In the genomic region with DNA sequence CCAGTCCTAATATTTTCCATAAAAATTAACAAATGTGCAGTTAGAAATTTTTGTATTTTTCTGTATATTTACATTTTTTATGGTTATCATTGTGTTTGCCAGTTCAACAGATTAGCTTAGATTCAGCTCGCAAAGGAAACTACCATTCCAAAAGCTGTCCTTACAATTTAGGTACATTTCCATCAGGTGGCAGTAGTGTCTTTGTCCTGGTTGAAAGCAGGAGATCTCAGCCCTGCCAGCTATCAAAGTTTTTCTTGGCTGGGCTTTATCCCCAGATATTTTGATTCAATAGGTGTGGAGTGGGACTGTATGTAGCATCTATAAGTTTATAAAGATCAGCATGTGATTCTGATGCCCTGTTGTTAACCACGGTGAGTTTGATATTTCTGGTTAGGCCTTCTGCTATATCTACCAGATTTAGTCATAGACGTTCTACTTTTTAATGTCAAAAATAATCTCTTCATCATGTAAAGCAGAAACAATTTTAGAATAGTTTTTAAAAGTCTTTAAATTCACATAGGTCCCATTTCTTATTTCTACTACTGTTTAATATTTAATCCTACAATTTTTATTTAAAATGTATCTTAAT, we compare ENCODE assay signal across 12 cellular contexts. TPM values are rescaled to one million over a fixed set of nuclear protein-coding genes. Genes with fewer than 3 reads are reported as not detected.
DNase-seq lines count a peak whose midpoint lies in the region; ATAC-seq and TF ChIP-seq lines count a peak whose summit lies in the region.
"Had no signal": no experiment of that assay in that cellular context is flagged by ENCODE, and none has a peak within 500 bp of the region (broad histone marks: within the 10 kb centered on the region; RNA-seq: fewer than 3 reads in every experiment).

No MANE protein-coding gene starts in this region.

- H3K36me3 ChIP-seq in OCI-LY7 (ENCODE audit: insufficient read depth, low read length), result no peaks in the 10 kb centered on the region
- no peaks in the 10 kb centered on the region for H3K36me3 ChIP-seq in hepatocyte (replicated peaks; ENCODE audit: insufficient read depth, low read depth)
- H3K36me3 ChIP-seq: ascending aorta had no signal

- H3K4me2 ChIP-seq in H9 (ENCODE audit: insufficient read depth, insufficient read length, low read length), result no peak overlapping the region
- no peak overlapping the region for H3K4me2 ChIP-seq in OCI-LY7 (ENCODE audit: low read length)
- H3K4me2 ChIP-seq in hepatocyte, result no peak overlapping the region

- no peak overlapping the region for H3K4ac ChIP-seq in H9 (ENCODE audit: low read depth, low read length)

- H3K23me2 ChIP-seq in H9 (ENCODE audit: insufficient read length, low read depth, low read length, poor library complexity, severe bottlenecking), result no peaks in the 10 kb centered on the region

- no peak overlapping the region for H2BK15ac ChIP-seq in H9 (ENCODE audit: low read depth, low read length)

- H4K8ac ChIP-seq in H9 (replicated peaks; ENCODE audit: insufficient read length, low read depth, low read length), result no peak overlapping the region

- CTCF ChIA-PET in OCI-LY7 (lab: Charles Lee; ENCODE audit: unreplicated experiment), result no interaction called here

- no peaks in the 10 kb centered on the region for H3K27me3 Mint-ChIP-seq in CD14-positive monocyte (ENCODE audit: low read depth in 3 of 3)
- H3K27me3 Mint-ChIP-seq in H9 (ENCODE audit: low read depth), result no peaks in the 10 kb centered on the region
- H3K27me3 Mint-ChIP-seq in T-helper 17 cell, result peaks cover 18% of the 10 kb centered on the region

- ATAC-seq in T-helper 17 cell (no peak), esophagus mucosa (no peak)

- no peaks in the 10 kb centered on the region for H3K9me2 ChIP-seq in OCI-LY7 (ENCODE audit: insufficient read depth, low read length)
- H3K9me2 ChIP-seq in hepatocyte (replicated peaks; ENCODE audit: insufficient read depth), result no peaks in the 10 kb centered on the region

- TF ChIP-seq CTCF in CD14-positive monocyte (IDR thresholded peaks at IDR 0.05), result peak; percentile 13
- TF ChIP-seq CTCF in H9 (conservative IDR thresholded peaks at IDR 0.05), result peak; percentile 81
- TF ChIP-seq CTCF in OCI-LY7 (conservative IDR thresholded peaks at IDR 0.05; ENCODE audit: low read length), result peak; percentile 62
- TF ChIP-seq CTCF in hepatocyte (IDR thresholded peaks at IDR 0.05; ENCODE audit: poor library complexity), result peak; percentile 43

- H3K56ac ChIP-seq in H9 (ENCODE audit: insufficient read length, low read depth, low read length), result no peak overlapping the region

- H3K4me3 Mint-ChIP-seq in CD14-positive monocyte, result no peak overlapping the region
- H3K4me3 Mint-ChIP-seq in H9, result no peak overlapping the region
- H3K4me3 Mint-ChIP-seq in T-helper 17 cell, result no peak overlapping the region

- H2BK5ac ChIP-seq in H9 (ENCODE audit: insufficient read length, low read length), result no peak overlapping the region

- no CpG with 5 or more reads among the region's 3 CpGs for WGBS in H9 (ENCODE audit: extremely low coverage, insufficient read length, low lambda C conversion rate)
- 79% methylated on average over 3 of the region's 3 CpGs for WGBS in hepatocyte (ENCODE audit: low lambda C conversion rate, missing lambda C conversion rate)

- H3K4me3 ChIP-seq in OCI-LY7 (ENCODE audit: low read depth, low read length, poor library complexity, severe bottlenecking) (no peak overlapping the region), hepatocyte (no peak overlapping the region)
- H3K4me3 ChIP-seq: ascending aorta had no signal

- no peak overlapping the region for H2BK20ac ChIP-seq in H9 (ENCODE audit: low read depth, low read length, poor library complexity, severe bottlenecking)

- H3K9me3 ChIP-seq in H9 (ENCODE audit: control insufficient read depth, low read depth, low read length), result no peaks in the 10 kb centered on the region
- no peaks in the 10 kb centered on the region for H3K9me3 ChIP-seq in OCI-LY7 (ENCODE audit: low read length)
- H3K9me3 ChIP-seq in hepatocyte (ENCODE audit: low read depth), result no peaks in the 10 kb centered on the region
- H3K9me3 ChIP-seq in T-helper 17 cell (ENCODE audit: control insufficient read depth, low read length, poor library complexity, severe bottlenecking), result no peaks in the 10 kb centered on the region
- H3K9me3 ChIP-seq: ascending aorta had no signal

- no peaks in the 10 kb centered on the region for H3K79me2 ChIP-seq in H9 (ENCODE audit: insufficient read depth, low read length)
- no peaks in the 10 kb centered on the region for H3K79me2 ChIP-seq in OCI-LY7 (ENCODE audit: insufficient read depth, low read depth, low read length)
- no peaks in the 10 kb centered on the region for H3K79me2 ChIP-seq in hepatocyte

- H3K36me3 Mint-ChIP-seq in CD14-positive monocyte (no peaks in the 10 kb centered on the region), H9 (ENCODE audit: insufficient read depth in 1 of 3, low read depth in 3 of 3) (no peaks in the 10 kb centered on the region), T-helper 17 cell (ENCODE audit: low read depth) (no peaks in the 10 kb centered on the region)

- no peak overlapping the region for H3K27ac ChIP-seq in H9 (ENCODE audit: insufficient read length, low read depth, low read length)
- no peak overlapping the region for H3K27ac ChIP-seq in OCI-LY7 (ENCODE audit: low read depth, low read length, poor library complexity, severe bottlenecking)
- H3K27ac ChIP-seq in hepatocyte, result no peak overlapping the region
- H3K27ac ChIP-seq: ascending aorta had no signal

- H3K18ac ChIP-seq in H9 (ENCODE audit: insufficient read length, low read depth, low read length), result no peak overlapping the region

- H3K23ac ChIP-seq in H9 (ENCODE audit: insufficient read length, low read depth, low read length), result no peak overlapping the region

- H3K4me1 ChIP-seq in H9 (ENCODE audit: insufficient read depth, low read length), result 0 out of 2 replicates have a peak, but pooled peaks cover 1% of the 10 kb centered on the region
- H3K4me1 ChIP-seq in OCI-LY7 (ENCODE audit: insufficient read depth, low read length, poor library complexity, severe bottlenecking), result no peaks in the 10 kb centered on the region
- H3K4me1 ChIP-seq in hepatocyte (ENCODE audit: insufficient read depth), result no peaks in the 10 kb centered on the region
- H3K4me1 ChIP-seq: ascending aorta had no signal

- H3K27ac Mint-ChIP-seq in CD14-positive monocyte (no peak overlapping the region), H9 (no peak overlapping the region), T-helper 17 cell (no peak overlapping the region)

- H3K9ac ChIP-seq in H9 (ENCODE audit: extremely low read depth, insufficient read length, low read length), result no peak overlapping the region

- H2BK120ac ChIP-seq in H9 (ENCODE audit: low read depth, low read length, poor library complexity, severe bottlenecking), result no peak overlapping the region

- H3K4me1 Mint-ChIP-seq in CD14-positive monocyte (peaks cover 13% of the 10 kb centered on the region), H9 (peaks cover 0 to 2% of the 10 kb centered on the region in 2 experiments; a peak in 1 of 4 replicates), T-helper 17 cell (no peaks in the 10 kb centered on the region)

- no TSS peak for BruUV-seq in OCI-LY7 (replicated peaks; lab: Mats Ljungman, UMichigan)

- H3T11ph ChIP-seq in H9 (ENCODE audit: low read length), result no peak overlapping the region

- no peak overlapping the region for H4K5ac ChIP-seq in H9 (ENCODE audit: insufficient read length, low read depth, low read length)

- H3K27me3 ChIP-seq in H9 (ENCODE audit: insufficient read depth, low read length), result no peaks in the 10 kb centered on the region
- H3K27me3 ChIP-seq in hepatocyte, result no peaks in the 10 kb centered on the region
- H3K27me3 ChIP-seq: ascending aorta had no signal

- H4K20me1 ChIP-seq in H9 (ENCODE audit: control insufficient read depth, insufficient read depth, insufficient read length) (no peaks in the 10 kb centered on the region), OCI-LY7 (ENCODE audit: insufficient read depth, low read length) (no peaks in the 10 kb centered on the region), hepatocyte (ENCODE audit: insufficient read depth, poor library complexity, severe bottlenecking) (no peaks in the 10 kb centered on the region)

- no peak overlapping the region for H3K14ac ChIP-seq in H9 (ENCODE audit: insufficient read depth, low read length)

- intact Hi-C loops in CD14-positive monocyte (cut with micrococcal nuclease) (no loop called here), OCI-LY7 (cut with micrococcal nuclease; ENCODE audit: unreplicated experiment) (no loop called here)

- POLR2A ChIA-PET in OCI-LY7 (lab: Charles Lee), result no interaction called here

- H2AFZ ChIP-seq in H9 (ENCODE audit: low read length), result no peak overlapping the region
- H2AFZ ChIP-seq in OCI-LY7 (ENCODE audit: low read length), result no peak overlapping the region
- no peak overlapping the region for H2AFZ ChIP-seq in hepatocyte

- H3K9me3 Mint-ChIP-seq in CD14-positive monocyte (no peaks in the 10 kb centered on the region), H9 (no peaks in the 10 kb centered on the region)

- DNase-seq in CD14-positive monocyte (ENCODE audit: low spot score) (no peak), H9 (no peak), OCI-LY7 (ENCODE audit: low spot score) (peak; percentile 4), hepatocyte (ENCODE audit: low spot score) (peak; percentile 33), T-helper 17 cell (no peak), hepatic stellate cell (ENCODE audit: low spot score) (no peak), NCI-H1105 treated with DMSO at 0.1 percent for 48 hours (lab: John Stamatoyannopoulos, UW) (no peak)
- DNase-seq: activated CD4-positive, alpha-beta T cell treated with anti-CD3 and anti-CD28 coated beads for 48 hours; foreskin melanocyte; NCI-H524 treated with DMSO at 0.1 percent for 48 hours had no signal

- H3K79me1 ChIP-seq in H9 (ENCODE audit: insufficient read depth, low read depth, low read length, poor library complexity, severe bottlenecking), result no peaks in the 10 kb centered on the region

- H2BK12ac ChIP-seq in H9 (ENCODE audit: insufficient read length, low read depth, low read length), result no peak overlapping the region

- no peak overlapping the region for H4K91ac ChIP-seq in H9 (ENCODE audit: insufficient read length, low read depth, low read length)

- no peak overlapping the region for H2AK5ac ChIP-seq in H9 (ENCODE audit: insufficient read length, low read length)

RNA-seq across cellular contexts. Expression of a gene that starts 15.5 kb away (rescaled TPM):
- polyA plus RNA-seq in CD14-positive monocyte, result 1 to 10 TPM; 4.2 to 7.0 TPM
- total RNA-seq in H9 (2021), result 28.8 and 29.2 TPM in 2 replicates
- not detected in 2 replicates for total RNA-seq in OCI-LY7 (2014; rRNA removed; shearing (Covaris generic))
- total RNA-seq in OCI-LY7 (2022), result 0.49 and 0.50 TPM in 2 replicates
- total RNA-seq in hepatocyte, result 32.9 and 36.7 TPM in 2 replicates
- 40.1 TPM in 2 replicates for polyA plus RNA-seq in hepatocyte
- 10 to 100 TPM in 1 of 2 donors, 1 to 10 TPM in 1; 4.5 to 12.8 TPM for total RNA-seq in T-helper 17 cell
- 9.4 TPM for total RNA-seq in esophagus mucosa

Comparison
In these comparisons a context has a peak if more than half of its experiments do, and no peak if none do; other contexts are left out.
1. DNase-seq: peak in OCI-LY7 (single experiment) and hepatocyte (single experiment); none in CD14-positive monocyte (single experiment), H9 (single experiment), T-helper 17 cell (0 of 3), hepatic stellate cell (single experiment) and NCI-H1105 treated with DMSO at 0.1 percent for 48 hours (single experiment).
2. CTCF ChIP-seq: peak in every context shown above with its lines; median percentile 81 in H9; 62 in OCI-LY7; 43 in hepatocyte; 13 in CD14-positive monocyte.